In genomic region chr7:137572071-137572784, GRCh38 we compare ENCODE assay signal across 26 cellular contexts.
DNase-seq lines count a peak whose midpoint lies in the region; ATAC-seq, FAIRE-seq and TF ChIP-seq lines count a peak whose summit lies in the region.
"Had no signal": no experiment of that assay in that cellular context is flagged by ENCODE, and none has a peak within 500 bp of the region (broad histone marks: within the 10 kb centered on the region; RNA-seq: fewer than 3 reads in every experiment).

No MANE protein-coding gene starts in this region.

- H3K27ac Mint-ChIP-seq in MCF 10A (ENCODE audit: low read depth, unreplicated experiment) (no peak overlapping the region), astrocyte (ENCODE audit: unreplicated experiment) (no peak overlapping the region)
- H3K27ac Mint-ChIP-seq: CD8-positive, alpha-beta T cell had no signal

- DNase-seq in mammary epithelial cell (peak; percentile 30), MCF 10A (ENCODE audit: unreplicated experiment) (no peak), astrocyte (ENCODE audit: low read depth) (peak; percentile 58), fibroblast of gingiva (ENCODE audit: low read depth) (peak; percentile 31), activated gamma-delta T cell treated with Interleukin-2 at 50 U/mL for 16 hours (no peak), Right ventricle myocardium superior (no peak)
- DNase-seq: 8988T; AML-193; C1 segment of cervical spinal cord; CD8-positive, alpha-beta T cell; GDM1; Kasumi-1; MM.1S; NCI-H1048; NCI-H1436 treated with DMSO at 0.1 percent for 48 hours; NCI-H1930; NCI-H2227 treated with DMSO at 0.1 percent for 48 hours; NCI-H524; NCI-H774; Peyer's patch; SW 1271 had no signal

- no peaks in the 10 kb centered on the region for H4K20me1 ChIP-seq in mammary epithelial cell (ENCODE audit: insufficient read depth, low read length)
- no peaks in the 10 kb centered on the region for H4K20me1 ChIP-seq in astrocyte (ENCODE audit: insufficient read depth, low read length)

- H3K4me1 ChIP-seq in mammary epithelial cell (ENCODE audit: insufficient read depth, low read length) (peaks cover 9% of the 10 kb centered on the region), astrocyte (ENCODE audit: insufficient read depth, low read length) (no peaks in the 10 kb centered on the region)
- H3K4me1 ChIP-seq: Peyer's patch had no signal

- H3K9ac ChIP-seq in mammary epithelial cell (ENCODE audit: insufficient read depth, low read length) (no peak overlapping the region), astrocyte (ENCODE audit: low read length) (no peak overlapping the region)

- H3K36me3 Mint-ChIP-seq in MCF 10A (ENCODE audit: insufficient read depth, unreplicated experiment), result no peaks in the 10 kb centered on the region
- H3K36me3 Mint-ChIP-seq in astrocyte (ENCODE audit: low read depth, unreplicated experiment), result no peaks in the 10 kb centered on the region
- H3K36me3 Mint-ChIP-seq: CD8-positive, alpha-beta T cell had no signal

- no TSS peak for BruUV-seq in mammary epithelial cell (replicated peaks; lab: Mats Ljungman, UMichigan)
- BruUV-seq in MCF 10A (replicated peaks; lab: Mats Ljungman, UMichigan), result no TSS peak

- no peaks in the 10 kb centered on the region for H3K79me2 ChIP-seq in mammary epithelial cell (ENCODE audit: insufficient read depth, low read length)
- no peaks in the 10 kb centered on the region for H3K79me2 ChIP-seq in astrocyte (ENCODE audit: insufficient read depth, low read length)

- WGBS in mammary epithelial cell (ENCODE audit: low coverage, missing lambda C conversion rate), result 86% methylated on average over 5 of the region's 5 CpGs

- H3K27me3 Mint-ChIP-seq in MCF 10A (ENCODE audit: insufficient read depth, unreplicated experiment) (no peaks in the 10 kb centered on the region), astrocyte (ENCODE audit: low read depth, unreplicated experiment) (no peaks in the 10 kb centered on the region)

- CTCF ChIA-PET in mammary epithelial cell (lab: Charles Lee; ENCODE audit: low non-redundant PET) (no interaction called here), MCF 10A (lab: Yijun Ruan, JAX) (no interaction called here)

- FAIRE-seq in astrocyte (lab: Jason Lieb, UNC), result peak; percentile 29
- FAIRE-seq: GM19239, H54 had no signal

- H3K36me3 ChIP-seq in mammary epithelial cell (ENCODE audit: insufficient read depth, low read length) (no peaks in the 10 kb centered on the region), astrocyte (ENCODE audit: insufficient read depth, low read length) (no peaks in the 10 kb centered on the region)
- H3K36me3 ChIP-seq: Peyer's patch had no signal

- H3K9me3 Mint-ChIP-seq in MCF 10A (ENCODE audit: unreplicated experiment) (no peaks in the 10 kb centered on the region), astrocyte (ENCODE audit: unreplicated experiment) (no peaks in the 10 kb centered on the region)

- ATAC-seq in GM19035 (IDR thresholded peaks at IDR 0.05; ENCODE audit: unreplicated experiment), result no peak
- ATAC-seq in GM19328 (IDR thresholded peaks at IDR 0.05; ENCODE audit: unreplicated experiment), result no peak
- ATAC-seq in Right ventricle myocardium superior (ENCODE audit: poor library complexity), result no peak
- ATAC-seq: CD8-positive, alpha-beta T cell had no signal

- no peaks in the 10 kb centered on the region for H3K4me1 Mint-ChIP-seq in MCF 10A (ENCODE audit: insufficient read depth, unreplicated experiment)
- H3K4me1 Mint-ChIP-seq in astrocyte (ENCODE audit: low read depth, unreplicated experiment), result peaks cover 19% of the 10 kb centered on the region

- H3K27ac ChIP-seq in mammary epithelial cell (ENCODE audit: insufficient read depth, low read depth, low read length), result no peak overlapping the region
- H3K27ac ChIP-seq in astrocyte (ENCODE audit: low read depth, low read length), result no peak overlapping the region
- H3K27ac ChIP-seq: Peyer's patch, SK-N-MC had no signal

- no peak for TF ChIP-seq CTCF in mammary epithelial cell (conservative IDR thresholded peaks at IDR 0.05 in 1 of 2, IDR thresholded peaks at IDR 0.05 in 1 of 2; ENCODE audit: extremely low read depth in 1 of 2, insufficient read depth in 1 of 2, low read depth in 1 of 2, low read length in 2 of 2)
- TF ChIP-seq CTCF in MCF 10A (IDR thresholded peaks at IDR 0.05; ENCODE audit: unreplicated experiment), result no peak
- no peak for TF ChIP-seq CTCF in astrocyte (IDR thresholded peaks at IDR 0.05; ENCODE audit: insufficient read depth, low read depth, low read length)

- H3K4me3 ChIP-seq in mammary epithelial cell (replicated peaks in 1 of 3; ENCODE audit: insufficient read depth in 1 of 3, low read depth in 2 of 3, low read length in 3 of 3) (no peak overlapping the region), astrocyte (ENCODE audit: insufficient read depth, low read depth, low read length) (no peak overlapping the region)
- H3K4me3 ChIP-seq: Peyer's patch, SK-N-MC had no signal

- intact Hi-C loops in mammary epithelial cell (cut with micrococcal nuclease) (no loop called here), MCF 10A (cut with micrococcal nuclease) (no loop called here), Right ventricle myocardium superior (cut with DNase I) (no loop called here)

- H3K4me3 Mint-ChIP-seq in MCF 10A (ENCODE audit: unreplicated experiment) (no peak overlapping the region), astrocyte (ENCODE audit: unreplicated experiment) (no peak overlapping the region)
- H3K4me3 Mint-ChIP-seq: CD8-positive, alpha-beta T cell had no signal

- no peaks in the 10 kb centered on the region for H3K27me3 ChIP-seq in mammary epithelial cell (ENCODE audit: insufficient read depth, low read length)
- H3K27me3 ChIP-seq in astrocyte (ENCODE audit: insufficient read depth, low read length), result no peaks in the 10 kb centered on the region
- H3K27me3 ChIP-seq: Peyer's patch had no signal

- dilution Hi-C loops in mammary epithelial cell (cut with HindIII; ENCODE audit: low sequenced_read_pairs), result no loop called here

- H3K4me2 ChIP-seq in mammary epithelial cell (ENCODE audit: insufficient read depth, low read depth, low read length) (no peak overlapping the region), astrocyte (ENCODE audit: low read length) (no peak overlapping the region)

- H3K9me3 ChIP-seq in mammary epithelial cell (replicated peaks; ENCODE audit: insufficient read depth, low read length) (no peaks in the 10 kb centered on the region), astrocyte (ENCODE audit: insufficient read depth, low read depth, low read length) (no peaks in the 10 kb centered on the region)
- H3K9me3 ChIP-seq: Peyer's patch had no signal

- in situ Hi-C loops in mammary epithelial cell (cut with MboI; ENCODE audit: low sequenced_read_pairs in 2 of 2), result no loop called here

- H2AFZ ChIP-seq in mammary epithelial cell (ENCODE audit: low read depth, low read length) (no peak overlapping the region), astrocyte (ENCODE audit: low read depth, low read length) (no peak overlapping the region)

- POLR2A ChIA-PET in MCF 10A (lab: Yijun Ruan, JAX), result no interaction called here

Comparison
In these comparisons a context has a peak if more than half of its experiments do, and no peak if none do; other contexts are left out.
1. DNase-seq: peak in mammary epithelial cell (single experiment), astrocyte (single experiment) and fibroblast of gingiva (single experiment); none in MCF 10A (single experiment), activated gamma-delta T cell treated with Interleukin-2 at 50 U/mL for 16 hours (single experiment) and Right ventricle myocardium superior (single experiment).